Comparison of ENCODE assay signal across 31 cellular contexts in the genomic region with DNA sequence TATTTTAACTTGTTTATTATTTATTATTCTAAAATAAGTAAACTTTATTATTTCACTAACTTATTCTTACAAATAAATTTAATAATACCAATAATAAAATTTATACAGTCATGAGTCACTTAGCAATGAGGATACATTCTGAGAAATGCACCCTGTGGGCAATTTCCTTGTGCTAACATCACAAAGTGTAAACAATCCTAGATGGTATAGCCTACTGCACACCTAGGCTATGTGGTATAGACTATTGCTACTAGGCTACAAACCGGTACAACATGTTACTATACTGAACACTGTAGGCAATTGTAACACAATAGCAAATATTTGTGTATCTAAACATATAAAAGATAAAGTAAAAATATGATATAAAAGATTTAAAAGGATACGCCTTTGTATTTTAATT.
"Had no signal": no experiment of that assay in that cellular context is flagged by ENCODE, and none has a peak within 500 bp of the region (broad histone marks: within the 10 kb centered on the region; RNA-seq: fewer than 3 reads in every experiment).

No MANE protein-coding gene starts in this region.

- FAIRE-seq: astrocyte had no signal

- H3K27ac ChIP-seq: adrenal gland, body of pancreas, brain microvascular endothelial cell, VCaP had no signal

- H3K36me3 ChIP-seq: adrenal gland, brain microvascular endothelial cell had no signal

- H3K27me3 ChIP-seq: adrenal gland, body of pancreas, brain microvascular endothelial cell had no signal

- DNase-seq: activated B cell treated with CpG ODN at 0.5 μM for 24 hours; activated CD4-positive, alpha-beta memory T cell treated with anti-CD3 and anti-CD28 coated beads for 36 hours; activated CD4-positive, alpha-beta T cell treated with anti-CD3 and anti-CD28 coated beads for 4 hours; activated CD4-positive, alpha-beta T cell treated with anti-CD3 and anti-CD28 coated beads, Interleukin-2, amount 10 ng/mL, durations not matched to agents 24 days and 14 days; activated CD4-positive, alpha-beta T cell treated with anti-CD3 and anti-CD28 coated beads, Interleukin-2, amount 50 U/mL, for 1 hour; activated CD4-positive, alpha-beta T cell treated with anti-CD3 and anti-CD28 coated beads, Interleukin-2, amount 50 U/mL, for 4 hours; activated CD4-positive, CD25-positive, alpha-beta regulatory T cell treated with anti-CD3 and anti-CD28 coated beads, Interleukin-2, amount 50 U/mL, for 72 hours; activated CD8-positive, alpha-beta memory T cell treated with anti-CD3 and anti-CD28 coated beads, Interleukin-2, amount 50 U/mL, for 4 hours; activated CD8-positive, alpha-beta T cell treated with anti-CD3 and anti-CD28 coated beads for 36 hours; activated effector memory CD4-positive, alpha-beta T cell treated with anti-CD3 and anti-CD28 coated beads, Interleukin-2, amount 50 U/mL, for 16 hours; activated gamma-delta T cell treated with Interleukin-2 at 50 U/mL for 16 hours; activated naive CD4-positive, alpha-beta T cell; activated naive CD4-positive, alpha-beta T cell treated with anti-CD3 and anti-CD28 coated beads for 36 hours; activated naive CD4-positive, alpha-beta T cell treated with anti-CD3 and anti-CD28 coated beads, Interleukin-2, amount 50 U/mL, for 16 hours; activated naive CD8-positive, alpha-beta T cell treated with anti-CD3 and anti-CD28 coated beads for 36 hours; activated T-cell treated with anti-CD3 and anti-CD28 coated beads for 4 hours; activated T-cell treated with anti-CD3 and anti-CD28 coated beads, Interleukin-2, amount 50 U/mL, for 1 hour; activated T-cell treated with anti-CD3 and anti-CD28 coated beads, Interleukin-2, amount 50 U/mL, for 4 hours; activated T-cell treated with anti-CD3 and anti-CD28 coated beads, Interleukin-2, amount 50 U/mL, for 72 hours; adrenal gland; amniotic stem cell; aorta; body of pancreas; brain microvascular endothelial cell; central memory CD4-positive, alpha-beta T cell; T-helper 17 cell; T1000 had no signal

- ATAC-seq: activated CD8-positive, alpha-beta T cell treated with anti-CD3 and anti-CD28 coated beads for 36 hours; activated naive CD4-positive, alpha-beta T cell treated with anti-CD3 and anti-CD28 coated beads, Interleukin-2, amount 50 U/mL, for 72 hours; activated T-cell treated with anti-CD3 and anti-CD28 coated beads, Interleukin-2, amount 50 U/mL, for 4 hours; activated T-cell treated with anti-CD3 and anti-CD28 coated beads, Interleukin-2, amount 50 U/mL, for 72 hours; activated T-helper 17 cell treated with anti-CD3 and anti-CD28 coated beads, Interleukin-2, amount 50 U/mL, for 72 hours; body of pancreas; T-helper 17 cell had no signal

- H3K4me3 ChIP-seq: adrenal gland, body of pancreas had no signal
